20 cellular contexts compared by ENCODE assay signal in the genomic region with DNA sequence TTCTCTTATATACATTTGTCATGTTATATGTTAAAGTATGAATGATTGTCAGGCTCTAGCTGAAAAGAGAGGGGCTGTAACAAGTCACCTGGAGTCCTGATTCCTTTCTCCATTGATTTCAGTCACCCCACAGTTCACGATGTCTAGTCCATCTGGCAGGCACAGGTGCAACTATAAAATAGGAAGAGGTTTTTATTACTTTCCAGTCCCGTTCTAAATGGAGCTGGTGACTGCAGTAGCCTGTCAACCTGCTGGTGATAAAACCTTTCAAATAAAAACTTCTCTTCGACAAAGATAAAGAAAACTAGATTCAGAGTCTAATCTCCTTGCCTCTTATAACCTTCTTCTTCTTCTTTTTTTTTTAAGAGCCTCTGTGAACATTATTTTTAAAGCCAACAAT.
"Had no signal": no experiment of that assay in that cellular context is flagged by ENCODE, and none has a peak within 500 bp of the region (broad histone marks: within the 10 kb centered on the region; RNA-seq: fewer than 3 reads in every experiment).

No MANE protein-coding gene starts in this region.

- H3K27ac Mint-ChIP-seq: activated CD4-positive, alpha-beta memory T cell treated with anti-CD3 and anti-CD28 coated beads, Interleukin-2, amount 10 ng/mL, durations not matched to agents 7 days and 5 days; activated naive CD8-positive, alpha-beta T cell treated with anti-CD3 and anti-CD28 coated beads, Interleukin-2, amount 10 ng/mL, durations not matched to agents 7 days and 5 days; activated T-helper 2 cell treated with anti-CD3 and anti-CD28 coated beads, Interferon-gamma antibody, Interleukin-2, Interleukin-4, amounts not matched to agents 10 μg/mL and 5 μg/mL and 100 μg/mL, durations not matched to agents 14 hours and 24 hours and 36 hours; effector memory CD8-positive, alpha-beta T cell; stimulated activated naive CD8-positive, alpha-beta T cell treated with anti-CD3 and anti-CD28 coated beads, Interleukin-15, Interleukin-2, amounts not matched to agents 100 ng/mL and 50 ng/mL, for 24 hours had no signal

- H3K27me3 Mint-ChIP-seq: activated naive CD8-positive, alpha-beta T cell treated with anti-CD3 and anti-CD28 coated beads, Interleukin-2, amount 10 ng/mL, durations not matched to agents 7 days and 5 days; effector memory CD8-positive, alpha-beta T cell; stimulated activated naive CD8-positive, alpha-beta T cell treated with anti-CD3 and anti-CD28 coated beads, Interleukin-15, Interleukin-2, amounts not matched to agents 100 ng/mL and 50 ng/mL, for 24 hours had no signal

- H3K36me3 ChIP-seq: prostate gland, right atrium auricular region, tibial nerve, uterus had no signal

- H3K36me3 Mint-ChIP-seq: activated naive CD8-positive, alpha-beta T cell treated with anti-CD3 and anti-CD28 coated beads, Interleukin-2, amount 10 ng/mL, durations not matched to agents 7 days and 5 days had no signal

- H3K4me3 Mint-ChIP-seq: activated CD4-positive, alpha-beta memory T cell treated with anti-CD3 and anti-CD28 coated beads, Interleukin-2, amount 10 ng/mL, durations not matched to agents 7 days and 5 days; activated naive CD8-positive, alpha-beta T cell treated with anti-CD3 and anti-CD28 coated beads, Interleukin-2, amount 10 ng/mL, durations not matched to agents 7 days and 5 days; effector memory CD8-positive, alpha-beta T cell; neural crest cell; stimulated activated naive CD8-positive, alpha-beta T cell treated with anti-CD3 and anti-CD28 coated beads, Interleukin-15, Interleukin-2, amounts not matched to agents 100 ng/mL and 50 ng/mL, for 24 hours had no signal

- H3K9me3 Mint-ChIP-seq: activated CD4-positive, alpha-beta memory T cell treated with anti-CD3 and anti-CD28 coated beads, Interleukin-2, amount 10 ng/mL, durations not matched to agents 7 days and 5 days; activated naive CD8-positive, alpha-beta T cell treated with anti-CD3 and anti-CD28 coated beads, Interleukin-2, amount 10 ng/mL, durations not matched to agents 7 days and 5 days; activated T-helper 2 cell treated with anti-CD3 and anti-CD28 coated beads, Interferon-gamma antibody, Interleukin-2, Interleukin-4, amounts not matched to agents 10 μg/mL and 5 μg/mL and 100 μg/mL, durations not matched to agents 14 hours and 24 hours and 36 hours; effector memory CD8-positive, alpha-beta T cell; neural crest cell; stimulated activated naive CD8-positive, alpha-beta T cell treated with anti-CD3 and anti-CD28 coated beads, Interleukin-15, Interleukin-2, amounts not matched to agents 100 ng/mL and 50 ng/mL, for 24 hours had no signal

- H3K4me1 ChIP-seq: foreskin keratinocyte, prostate gland, right atrium auricular region, tibial nerve, uterus had no signal

- H3K4me1 Mint-ChIP-seq: activated CD4-positive, alpha-beta memory T cell treated with anti-CD3 and anti-CD28 coated beads, Interleukin-2, amount 10 ng/mL, durations not matched to agents 7 days and 5 days had no signal

- H3K27me3 ChIP-seq: foreskin keratinocyte, right atrium auricular region, tibial nerve, uterus had no signal

- H3K9me3 ChIP-seq: prostate gland, right atrium auricular region, tibial nerve, uterus had no signal

- H3K27ac ChIP-seq: foreskin keratinocyte, prostate gland, right atrium auricular region, tibial nerve, uterus had no signal

- ATAC-seq: effector memory CD8-positive, alpha-beta T cell; foreskin keratinocyte; left lobe of liver had no signal

- DNase-seq: activated CD4-positive, alpha-beta memory T cell treated with anti-CD3 and anti-CD28 coated beads, Interleukin-2, amount 10 ng/mL, durations not matched to agents 7 days and 5 days; activated CD4-positive, alpha-beta T cell treated with anti-CD3 and anti-CD28 coated beads for 48 hours; activated CD4-positive, CD25-positive, alpha-beta regulatory T cell; activated naive CD4-positive, alpha-beta T cell treated with Interleukin-2 at 50 U/mL for 16 hours; activated naive CD8-positive, alpha-beta T cell treated with anti-CD3 and anti-CD28 coated beads, Interleukin-2, amount 10 ng/mL, durations not matched to agents 7 days and 5 days; activated T-cell treated with anti-CD3 and anti-CD28 coated beads, Interleukin-2, amount 50 U/mL, for 1 hour; amygdala; effector memory CD8-positive, alpha-beta T cell; foreskin keratinocyte; head of caudate nucleus; stimulated activated CD4-positive, alpha-beta T cell treated with anti-CD3 and anti-CD28 coated beads, Interleukin-2, amount 100 ng/mL, for 24 hours; uterus had no signal

- H3K4me3 ChIP-seq: lung, prostate gland, right atrium auricular region, tibial nerve, uterus had no signal
